Comparison of ENCODE assay signal across 8 cellular contexts in genomic region chr6:37698264-37699137, GRCh38. TPM values are rescaled to one million over a fixed set of nuclear protein-coding genes. Genes with fewer than 3 reads are reported as not detected.
DNase-seq lines count a peak whose midpoint lies in the region; ATAC-seq and TF ChIP-seq lines count a peak whose summit lies in the region.

No MANE protein-coding gene starts in this region.

- peaks cover 82% of the 10 kb centered on the region for H3K27me3 Mint-ChIP-seq in GM23338 (ENCODE audit: insufficient read depth, low read depth, poor library complexity)
- peaks cover 34% of the 10 kb centered on the region for H3K27me3 Mint-ChIP-seq in activated T-helper 17 cell treated with anti-CD3 and anti-CD28 coated beads, Interleukin-2, amount 50 U/mL, for 72 hours
- H3K27me3 Mint-ChIP-seq in neural progenitor cell (ENCODE audit: insufficient read depth, low read depth): peaks cover 53% of the 10 kb centered on the region
- peaks cover 69% of the 10 kb centered on the region for H3K27me3 Mint-ChIP-seq in type B pancreatic cell

- H3K27ac ChIP-seq in ACC112 (ENCODE audit: low read depth, low read length) (no peak overlapping the region), GM23338 (ENCODE audit: low read depth) (no peak overlapping the region), neural progenitor cell (no peak overlapping the region)

- H3K36me3 ChIP-seq in ACC112 (ENCODE audit: insufficient read depth, low read length) (no peaks in the 10 kb centered on the region), GM23338 (ENCODE audit: insufficient read depth) (no peaks in the 10 kb centered on the region), NT2/D1 (ENCODE audit: insufficient read depth, insufficient read length, low read length) (no peaks in the 10 kb centered on the region), neural progenitor cell (no peaks in the 10 kb centered on the region)

- H3K36me3 Mint-ChIP-seq in GM23338 (ENCODE audit: low read depth) (peaks cover 2% of the 10 kb centered on the region; the same call in 1 of the 3 replicates), neural progenitor cell (peaks cover 4% of the 10 kb centered on the region), type B pancreatic cell (no peaks in the 10 kb centered on the region)
- no peaks in the 10 kb centered on the region for H3K36me3 Mint-ChIP-seq in activated T-helper 17 cell treated with anti-CD3 and anti-CD28 coated beads, Interleukin-2, amount 50 U/mL, for 72 hours (ENCODE audit: low read depth)

- H3K4me1 Mint-ChIP-seq in GM23338 (peaks cover 20% of the 10 kb centered on the region), neural progenitor cell (peaks cover 55% of the 10 kb centered on the region), type B pancreatic cell (ENCODE audit: unreplicated experiment) (peaks cover 17% of the 10 kb centered on the region)
- H3K4me1 Mint-ChIP-seq in activated T-helper 17 cell treated with anti-CD3 and anti-CD28 coated beads, Interleukin-2, amount 50 U/mL, for 72 hours: peaks cover 10% of the 10 kb centered on the region

- peaks cover 7% of the 10 kb centered on the region; the same call in 1 of the 2 replicates for H4K20me1 ChIP-seq in GM23338 (replicated peaks; ENCODE audit: insufficient read depth)
- peaks cover 26% of the 10 kb centered on the region for H4K20me1 ChIP-seq in neural progenitor cell (ENCODE audit: low read depth)

- H3K9ac ChIP-seq in NT2/D1 (ENCODE audit: insufficient read length, low read depth) (peak overlapping the region; percentile 66), neural progenitor cell (no peak overlapping the region)

- H3K4me1 ChIP-seq in ACC112 (ENCODE audit: control insufficient read depth, insufficient read depth, low read length, unreplicated experiment) (peaks cover 19% of the 10 kb centered on the region), GM23338 (ENCODE audit: insufficient read depth) (peaks cover 27% of the 10 kb centered on the region; the same call in 1 of the 2 replicates), NT2/D1 (ENCODE audit: insufficient read depth, insufficient read length) (peaks cover 11% of the 10 kb centered on the region), neural progenitor cell (peaks cover 31% of the 10 kb centered on the region)

- H3K27me3 ChIP-seq in ACC112 (ENCODE audit: insufficient read depth, low read length) (peaks cover 22% of the 10 kb centered on the region), GM23338 (ENCODE audit: insufficient read depth) (peaks cover 99% of the 10 kb centered on the region), NT2/D1 (ENCODE audit: insufficient read depth, insufficient read length) (peaks cover 69% of the 10 kb centered on the region), neural progenitor cell (peaks cover 84% of the 10 kb centered on the region)

- H3K4me2 ChIP-seq in GM23338: peak overlapping the region; percentile 96
- peak overlapping the region; percentile 97 for H3K4me2 ChIP-seq in neural progenitor cell

- H3K27ac Mint-ChIP-seq in GM23338 (no peak overlapping the region), neural progenitor cell (no peak overlapping the region), type B pancreatic cell (peak overlapping the region; percentile 80)
- H3K27ac Mint-ChIP-seq in activated T-helper 17 cell treated with anti-CD3 and anti-CD28 coated beads, Interleukin-2, amount 50 U/mL, for 72 hours: peak overlapping the region; percentile 87

- no peaks in the 10 kb centered on the region for H3K9me2 ChIP-seq in GM23338 (ENCODE audit: insufficient read depth)

- DNase-seq in GM23338 (ENCODE audit: low spot score): peak; percentile 76
- no peak for DNase-seq in NT2/D1 (ENCODE audit: low read depth, low spot score)
- DNase-seq in foreskin fibroblast: peak in 1 of 2 donors; percentile 64
- peak; percentile 83 for DNase-seq in neural progenitor cell (ENCODE audit: low spot score)
- DNase-seq in type B pancreatic cell (ENCODE audit: extremely low spot score, unreplicated experiment): peak; percentile 78

- 0 out of 2 replicates have a peak, but pooled peaks cover 9% of the 10 kb centered on the region for H3F3A ChIP-seq in GM23338 (replicated peaks; ENCODE audit: low read depth)
- peaks cover 38% of the 10 kb centered on the region for H3F3A ChIP-seq in neural progenitor cell (ENCODE audit: low read depth)

- TF ChIP-seq CTCF in GM23338 (conservative IDR thresholded peaks at IDR 0.05; ENCODE audit: low read depth in 2 of 2) (no peak), foreskin fibroblast (IDR thresholded peaks at IDR 0.05; ENCODE audit: low read depth, low read length) (no peak), neural progenitor cell (IDR thresholded peaks at IDR 0.05) (no peak), type B pancreatic cell (conservative IDR thresholded peaks at IDR 0.05) (no peak)

- no peaks in the 10 kb centered on the region for H3K79me2 ChIP-seq in ACC112 (ENCODE audit: control insufficient read depth, insufficient read depth, low read length, unreplicated experiment)
- H3K79me2 ChIP-seq in GM23338 (replicated peaks; ENCODE audit: insufficient read depth): no peaks in the 10 kb centered on the region
- no peaks in the 10 kb centered on the region for H3K79me2 ChIP-seq in neural progenitor cell (ENCODE audit: low read depth)

- H3K9me3 Mint-ChIP-seq in GM23338 (no peaks in the 10 kb centered on the region; the same call in 2 of the 3 replicates), neural progenitor cell (no peaks in the 10 kb centered on the region), type B pancreatic cell (no peaks in the 10 kb centered on the region)
- H3K9me3 Mint-ChIP-seq in activated T-helper 17 cell treated with anti-CD3 and anti-CD28 coated beads, Interleukin-2, amount 50 U/mL, for 72 hours: no peaks in the 10 kb centered on the region

- peak overlapping the region; percentile 80 for H3K4me3 ChIP-seq in ACC112 (ENCODE audit: low read depth, low read length)
- peak overlapping the region; percentile 83 for H3K4me3 ChIP-seq in GM23338
- peak overlapping the region; percentile 51 for H3K4me3 ChIP-seq in NT2/D1 (ENCODE audit: insufficient read length, low read depth)
- peak overlapping the region; percentile 77 to 80 for H3K4me3 ChIP-seq in foreskin fibroblast (ENCODE audit: low read depth in 1 of 2, low read length in 2 of 2)
- H3K4me3 ChIP-seq in neural progenitor cell: peak overlapping the region; percentile 72

- no peaks in the 10 kb centered on the region for H3K9me3 ChIP-seq in NT2/D1 (ENCODE audit: insufficient read depth, low read length)
- H3K9me3 ChIP-seq in neural progenitor cell (ENCODE audit: low read depth): no peaks in the 10 kb centered on the region

- H2AFZ ChIP-seq in ACC112 (ENCODE audit: low read length, unreplicated experiment) (peak overlapping the region; percentile 97), GM23338 (peak overlapping the region; percentile 89; the same call in 1 of the 2 replicates), neural progenitor cell (replicated peaks) (peak overlapping the region; percentile 80)

- H3K4me3 Mint-ChIP-seq in GM23338 (peak overlapping the region; percentile 87), neural progenitor cell (peak overlapping the region; percentile 91), type B pancreatic cell (peak overlapping the region; percentile 95)
- peak overlapping the region; percentile 94 for H3K4me3 Mint-ChIP-seq in activated T-helper 17 cell treated with anti-CD3 and anti-CD28 coated beads, Interleukin-2, amount 50 U/mL, for 72 hours

- ATAC-seq in GM23338: peak; percentile 45
- peak; percentile 36 for ATAC-seq in activated T-helper 17 cell treated with anti-CD3 and anti-CD28 coated beads, Interleukin-2, amount 50 U/mL, for 72 hours (replicated peaks)
- ATAC-seq in GM18517 (IDR thresholded peaks at IDR 0.05; ENCODE audit: unreplicated experiment): no peak

TF ChIP-seq in GM23338, 12 proteins besides CTCF, POLR2A, EP300 and RAD21 (continues in another document):
- no peak for TF ChIP-seq JUNB (IDR thresholded peaks at IDR 0.05; ENCODE audit: unreplicated experiment)
- no peak for TF ChIP-seq NANOG (IDR thresholded peaks at IDR 0.05; ENCODE audit: borderline replicate concordance)
- peak; percentile 72 for TF ChIP-seq EZH2phosphoT487 (IDR thresholded peaks at IDR 0.05; ENCODE audit: unreplicated experiment)

RNA-seq across cellular contexts. Expression of gene MDGA1, which starts 0.8 kb away (rescaled TPM):
- 0.42 and 0.74 TPM in 2 replicates for total RNA-seq in GM23338 (2014; rRNA removed; shearing (Covaris generic))
- 0.26 and 1.1 TPM in 2 replicates for polyA plus RNA-seq in GM23338 (2016; fragmentation: Nextera tagmentation; extraction: Ambion mirVana)
- total RNA-seq in activated T-helper 17 cell treated with anti-CD3 and anti-CD28 coated beads, Interleukin-2, amount 50 U/mL, for 72 hours: 1 to 10 TPM in 1 of 2 donors, under 1 TPM in 1; 0.32 to 3.0 TPM
- total RNA-seq in neural progenitor cell (ENCODE audit: low replicate concordance) (1.3 and 3.8 TPM in 2 replicates), type B pancreatic cell (ENCODE audit: low replicate concordance) (10.8 and 24.9 TPM in 2 replicates)

Comparison
In these comparisons a context has a peak if more than half of its experiments do, and no peak if none do; other contexts are left out.
1. H3K27ac Mint-ChIP-seq: peak in activated T-helper 17 cell treated with anti-CD3 and anti-CD28 coated beads, Interleukin-2, amount 50 U/mL, for 72 hours (single experiment) and type B pancreatic cell (single experiment); none in GM23338 (single experiment) and neural progenitor cell (single experiment).
2. Peak in every context shown above with its lines, with median percentiles within 50 percentile points of each other: H2AFZ ChIP-seq, H3K4me3 ChIP-seq and H3K4me3 Mint-ChIP-seq.